In genomic region chr16:56252835-56253234, GRCh38 we compare ENCODE assay signal across 23 cellular contexts.
A peak's percentile ranks its signal among the peaks of the same experiment; 100 is the strongest.
DNase-seq lines count a peak whose midpoint lies in the region; ATAC-seq and TF ChIP-seq lines count a peak whose summit lies in the region.
"Had no signal": no experiment of that assay in that cellular context is flagged by ENCODE, and none has a peak within 500 bp of the region (broad histone marks: within the 10 kb centered on the region; RNA-seq: fewer than 3 reads in every experiment).

No MANE protein-coding gene starts in this region.

- H3K4me1 Mint-ChIP-seq in HFFc6 (ENCODE audit: low read depth), result peaks cover 12% of the 10 kb centered on the region
- H3K4me1 Mint-ChIP-seq: activated B cell treated with CpG ODN at 0.5 μM for 24 hours had no signal

- no peak for TF ChIP-seq CTCF in HFFc6 (IDR thresholded peaks at IDR 0.05)
- TF ChIP-seq CTCF in stomach (IDR thresholded peaks at IDR 0.05), result no peak

- WGBS in stomach, 5 donors, result 57 to 78% (median 62%) methylated on average over 2 to 4 of the region's 4 CpGs

- no peaks in the 10 kb centered on the region for H3K9me3 ChIP-seq in stomach
- H3K9me3 ChIP-seq: breast epithelium had no signal

- H3K4me3 ChIP-seq in stomach, result no peak overlapping the region
- H3K4me3 ChIP-seq: breast epithelium had no signal

- ATAC-seq in left lobe of liver, result peak; percentile 83
- ATAC-seq in HG02840 (IDR thresholded peaks at IDR 0.05; ENCODE audit: low FRiP score, unreplicated experiment), result no peak

- TF ChIP-seq EP300 in stomach (IDR thresholded peaks at IDR 0.05), result no peak

- H3K9me3 Mint-ChIP-seq in HFFc6, result no peaks in the 10 kb centered on the region
- H3K9me3 Mint-ChIP-seq: activated B cell treated with CpG ODN at 0.5 μM for 24 hours; CD4-positive, alpha-beta T cell had no signal

- H3K36me3 ChIP-seq in stomach, result no peaks in the 10 kb centered on the region
- H3K36me3 ChIP-seq: breast epithelium had no signal

- H3K27me3 ChIP-seq in stomach, result no peaks in the 10 kb centered on the region
- H3K27me3 ChIP-seq: breast epithelium had no signal

- DNase-seq in HFFc6, result peak; percentile 17
- peak; percentile 62 for DNase-seq in left lobe of liver (ENCODE audit: low spot score)
- DNase-seq in stomach, result no peak
- no peak for DNase-seq in DMS153 treated with DMSO at 0.1 percent for 48 hours (lab: John Stamatoyannopoulos, UW; ENCODE audit: unreplicated experiment)
- DNase-seq in amniotic stem cell (lab: John Stamatoyannopoulos, UW), result no peak
- no peak for DNase-seq in COLO829 (ENCODE audit: low spot score)
- DNase-seq: activated B cell treated with CpG ODN at 0.5 μM for 24 hours; activated CD4-positive, alpha-beta T cell treated with anti-CD3 and anti-CD28 coated beads, Interleukin-2, amount 50 U/mL, for 48 hours; activated CD8-positive, alpha-beta memory T cell treated with anti-CD3 and anti-CD28 coated beads, Interleukin-2, amount 50 U/mL, for 48 hours; activated effector memory CD4-positive, alpha-beta T cell treated with Interleukin-2 at 50 U/mL for 16 hours; CD4-positive, alpha-beta T cell; cortex of kidney; DND-41; GOT3; NCI-H1930; NCI-H2227 treated with DMSO at 0.1 percent for 48 hours; NCI-H748 treated with DMSO at 0.1 percent for 48 hours; stimulated activated CD4-positive, alpha-beta T cell treated with anti-CD3 and anti-CD28 coated beads, Interleukin-4, amount 100 ng/mL, for 24 hours; T1000 had no signal

- H3K36me3 Mint-ChIP-seq in HFFc6 (ENCODE audit: low read depth), result no peaks in the 10 kb centered on the region

- intact Hi-C loops in stomach (cut with DNase I; ENCODE audit: low total_unique reads), result no loop called here

- H3K27ac ChIP-seq in cingulate gyrus (ENCODE audit: low read depth, low read length), result peak overlapping the region; percentile 82
- H3K27ac ChIP-seq in stomach, result peak overlapping the region in 3 of 5 donors; percentile 18 to 69 (median 30)
- H3K27ac ChIP-seq: breast epithelium had no signal

- peaks cover 30% of the 10 kb centered on the region for H3K27me3 Mint-ChIP-seq in HFFc6 (ENCODE audit: insufficient read depth)
- H3K27me3 Mint-ChIP-seq: CD4-positive, alpha-beta T cell had no signal

- no peak for TF ChIP-seq POLR2A in stomach (IDR thresholded peaks at IDR 0.05)

- no peak overlapping the region for H3K4me3 Mint-ChIP-seq in HFFc6
- H3K4me3 Mint-ChIP-seq: activated B cell treated with CpG ODN at 0.5 μM for 24 hours; CD4-positive, alpha-beta T cell had no signal

- no peak overlapping the region for H3K27ac Mint-ChIP-seq in HFFc6
- H3K27ac Mint-ChIP-seq: activated B cell treated with CpG ODN at 0.5 μM for 24 hours; CD4-positive, alpha-beta T cell; progenitor cell of endocrine pancreas had no signal

- H3K4me1 ChIP-seq in stomach, result peaks cover 5 to 35% (median 15%) of the 10 kb centered on the region in 4 donors
- H3K4me1 ChIP-seq: breast epithelium had no signal

Comparison
In these comparisons a context has a peak if more than half of its experiments do, and no peak if none do; other contexts are left out.
1. DNase-seq: peak in HFFc6 (single experiment) and left lobe of liver (single experiment); none in stomach (single experiment), DMS153 treated with DMSO at 0.1 percent for 48 hours (single experiment), amniotic stem cell (single experiment) and COLO829 (single experiment).